25 cellular contexts compared by ENCODE assay signal in genomic region chr4:150999091-150999490, GRCh38. TPM values are rescaled to one million over a fixed set of nuclear protein-coding genes. Genes with fewer than 3 reads are reported as not detected.
DNase-seq lines count a peak whose midpoint lies in the region; ATAC-seq and TF ChIP-seq lines count a peak whose summit lies in the region.
"Had no signal": no experiment of that assay in that cellular context is flagged by ENCODE, and none has a peak within 500 bp of the region (broad histone marks: within the 10 kb centered on the region; RNA-seq: fewer than 3 reads in every experiment).

No MANE protein-coding gene starts in this region.

- H3K9me3 ChIP-seq in BLaER1 = peaks cover 2% of the 10 kb centered on the region; the same call in 1 of the 2 replicates
- H3K9me3 ChIP-seq in OCI-LY3 (ENCODE audit: insufficient read depth, low read length) = no peaks in the 10 kb centered on the region
- H3K9me3 ChIP-seq: esophagus muscularis mucosa, gastrocnemius medialis, thyroid gland had no signal

- H3K27ac Mint-ChIP-seq in IgD-negative memory B cell (no peak overlapping the region), chondrocyte (ENCODE audit: unreplicated experiment) (no peak overlapping the region)
- H3K27ac Mint-ChIP-seq in central memory CD8-positive, alpha-beta T cell (ENCODE audit: low read depth) = peak overlapping the region; percentile 38
- H3K27ac Mint-ChIP-seq in activated naive CD4-positive, alpha-beta T cell treated with anti-CD3 and anti-CD28 coated beads, Interleukin-2, amount 10 ng/mL, durations not matched to agents 7 days and 5 days = no peak overlapping the region
- H3K27ac Mint-ChIP-seq: activated CD8-positive, alpha-beta T cell treated with anti-CD3 and anti-CD28 coated beads, Interleukin-2, amount 10 ng/mL, durations not matched to agents 7 days and 5 days; activated naive CD4-positive, alpha-beta T cell treated with anti-CD3 and anti-CD28 coated beads, Interleukin-2, amount 50 U/mL, for 24 hours had no signal

- H3K27ac ChIP-seq in BLaER1 = no peak overlapping the region
- no peak overlapping the region for H3K27ac ChIP-seq in OCI-LY3 (ENCODE audit: low read length)
- H3K27ac ChIP-seq: esophagus muscularis mucosa, gastrocnemius medialis, PC-9, thyroid gland had no signal

- H3K4me2 ChIP-seq in BLaER1 = peak overlapping the region; percentile 10; the same call in 1 of the 2 replicates
- H3K4me2 ChIP-seq in OCI-LY3 (ENCODE audit: low read length) = peak overlapping the region; percentile 34
- H3K4me2 ChIP-seq: PC-9 had no signal

- H3K36me3 ChIP-seq in BLaER1 = peaks cover 24% of the 10 kb centered on the region
- H3K36me3 ChIP-seq in OCI-LY3 (replicated peaks; ENCODE audit: low read depth, low read length) = peaks cover 6% of the 10 kb centered on the region
- H3K36me3 ChIP-seq: esophagus muscularis mucosa, gastrocnemius medialis, thyroid gland had no signal

- peaks cover 43% of the 10 kb centered on the region for H3K79me2 ChIP-seq in OCI-LY3 (ENCODE audit: low read length)

- no peak for DNase-seq in central memory CD8-positive, alpha-beta T cell (ENCODE audit: low spot score in 2 of 2)
- DNase-seq in chondrocyte (ENCODE audit: low spot score) (no peak), posterior vena cava (ENCODE audit: low spot score) (no peak)
- no peak for DNase-seq in activated naive CD4-positive, alpha-beta T cell treated with anti-CD3 and anti-CD28 coated beads, Interleukin-2, amount 10 ng/mL, durations not matched to agents 7 days and 5 days
- DNase-seq: activated CD4-positive, CD25-positive, alpha-beta regulatory T cell; activated CD8-positive, alpha-beta T cell treated with anti-CD3 and anti-CD28 coated beads, Interleukin-2, amount 10 ng/mL, durations not matched to agents 7 days and 5 days; activated T-cell treated with anti-CD3 and anti-CD28 coated beads, Interleukin-2, amount 50 U/mL, for 1 hour; CD8-positive, alpha-beta memory T cell; DMS53; effector CD8-positive, alpha-beta T cell; gastrocnemius medialis; H9; KG1; mammary epithelial cell; NCI-H524; occipital lobe; PC-9; SHP77 treated with DMSO at 0.1 percent for 48 hours; thyroid gland had no signal

- CTCF ChIA-PET in activated naive CD4-positive, alpha-beta T cell treated with anti-CD3 and anti-CD28 coated beads, Interleukin-2, amount 10 ng/mL, durations not matched to agents 7 days and 5 days (lab: Charles Lee) = no interaction called here

- H3K9me3 Mint-ChIP-seq in IgD-negative memory B cell = no peaks in the 10 kb centered on the region
- no peaks in the 10 kb centered on the region for H3K9me3 Mint-ChIP-seq in central memory CD8-positive, alpha-beta T cell
- H3K9me3 Mint-ChIP-seq in chondrocyte (ENCODE audit: low read depth) = no peaks in the 10 kb centered on the region
- H3K9me3 Mint-ChIP-seq in activated naive CD4-positive, alpha-beta T cell treated with anti-CD3 and anti-CD28 coated beads, Interleukin-2, amount 10 ng/mL, durations not matched to agents 7 days and 5 days = no peaks in the 10 kb centered on the region
- H3K9me3 Mint-ChIP-seq: activated naive CD4-positive, alpha-beta T cell treated with anti-CD3 and anti-CD28 coated beads, Interleukin-2, amount 50 U/mL, for 24 hours; CD8-positive, alpha-beta memory T cell; H9 had no signal

- H3K4me1 ChIP-seq in BLaER1 (peaks cover 19% of the 10 kb centered on the region), OCI-LY3 (ENCODE audit: low read length) (peaks cover 8% of the 10 kb centered on the region)
- H3K4me1 ChIP-seq: esophagus muscularis mucosa, gastrocnemius medialis, thyroid gland had no signal

- H3K4me1 Mint-ChIP-seq in IgD-negative memory B cell (peaks cover 37 to 50% (median 50%) of the 10 kb centered on the region in 3 donors), chondrocyte (ENCODE audit: low read depth) (peaks cover 6% of the 10 kb centered on the region)
- peaks cover 72% of the 10 kb centered on the region for H3K4me1 Mint-ChIP-seq in central memory CD8-positive, alpha-beta T cell
- peaks cover 5% of the 10 kb centered on the region for H3K4me1 Mint-ChIP-seq in activated naive CD4-positive, alpha-beta T cell treated with anti-CD3 and anti-CD28 coated beads, Interleukin-2, amount 10 ng/mL, durations not matched to agents 7 days and 5 days

- no peak overlapping the region for H2AFZ ChIP-seq in OCI-LY3 (ENCODE audit: low read depth, low read length)
- H2AFZ ChIP-seq: PC-9 had no signal

- no peak for ATAC-seq in central memory CD8-positive, alpha-beta T cell (replicated peaks; ENCODE audit: extremely low read depth, poor library complexity, severe bottlenecking)
- no peak for ATAC-seq in HG03280 (IDR thresholded peaks at IDR 0.05; ENCODE audit: unreplicated experiment)
- ATAC-seq: activated CD8-positive, alpha-beta T cell treated with anti-CD3 and anti-CD28 coated beads, Interleukin-2, amount 10 ng/mL, durations not matched to agents 7 days and 5 days; gastrocnemius medialis had no signal

- H3K4me3 Mint-ChIP-seq in IgD-negative memory B cell (peak overlapping the region in 3 of 4 donors; percentile 33 to 39 (median 38)), chondrocyte (ENCODE audit: unreplicated experiment) (no peak overlapping the region)
- H3K4me3 Mint-ChIP-seq in central memory CD8-positive, alpha-beta T cell = no peak overlapping the region
- no peak overlapping the region for H3K4me3 Mint-ChIP-seq in activated naive CD4-positive, alpha-beta T cell treated with anti-CD3 and anti-CD28 coated beads, Interleukin-2, amount 10 ng/mL, durations not matched to agents 7 days and 5 days
- H3K4me3 Mint-ChIP-seq: activated CD8-positive, alpha-beta T cell treated with anti-CD3 and anti-CD28 coated beads, Interleukin-2, amount 10 ng/mL, durations not matched to agents 7 days and 5 days; activated naive CD4-positive, alpha-beta T cell treated with anti-CD3 and anti-CD28 coated beads, Interleukin-2, amount 50 U/mL, for 24 hours; H9 had no signal

- H3K4me3 ChIP-seq in BLaER1 (no peak overlapping the region), OCI-LY3 (ENCODE audit: low read length) (no peak overlapping the region)
- H3K4me3 ChIP-seq: esophagus muscularis mucosa, gastrocnemius medialis, PC-9, thyroid gland had no signal

- H3K27me3 Mint-ChIP-seq in IgD-negative memory B cell (no peaks in the 10 kb centered on the region), chondrocyte (ENCODE audit: low read depth) (no peaks in the 10 kb centered on the region)
- H3K27me3 Mint-ChIP-seq in central memory CD8-positive, alpha-beta T cell = no peaks in the 10 kb centered on the region
- no peaks in the 10 kb centered on the region for H3K27me3 Mint-ChIP-seq in activated naive CD4-positive, alpha-beta T cell treated with anti-CD3 and anti-CD28 coated beads, Interleukin-2, amount 10 ng/mL, durations not matched to agents 7 days and 5 days
- H3K27me3 Mint-ChIP-seq: activated naive CD4-positive, alpha-beta T cell treated with anti-CD3 and anti-CD28 coated beads, Interleukin-2, amount 50 U/mL, for 24 hours; CD8-positive, alpha-beta memory T cell had no signal

- TF ChIP-seq CTCF in OCI-LY3 (IDR thresholded peaks at IDR 0.05; ENCODE audit: low read depth, low read length) (no peak), chondrocyte (IDR thresholded peaks at IDR 0.05) (no peak)

- H3K9ac ChIP-seq in BLaER1 = no peak overlapping the region
- no peak overlapping the region for H3K9ac ChIP-seq in OCI-LY3 (ENCODE audit: low read length)

- H3K27me3 ChIP-seq in BLaER1 (no peaks in the 10 kb centered on the region), OCI-LY3 (ENCODE audit: low read depth, low read length) (no peaks in the 10 kb centered on the region)
- H3K27me3 ChIP-seq: esophagus muscularis mucosa, gastrocnemius medialis, thyroid gland had no signal

- intact Hi-C loops in posterior vena cava (cut with DNase I) = no loop called here

- H3K36me3 Mint-ChIP-seq in IgD-negative memory B cell (peaks cover 7% of the 10 kb centered on the region), chondrocyte (ENCODE audit: low read depth) (no peaks in the 10 kb centered on the region)
- peaks cover 9% of the 10 kb centered on the region for H3K36me3 Mint-ChIP-seq in central memory CD8-positive, alpha-beta T cell (ENCODE audit: insufficient read depth)
- peaks cover 21% of the 10 kb centered on the region for H3K36me3 Mint-ChIP-seq in activated naive CD4-positive, alpha-beta T cell treated with anti-CD3 and anti-CD28 coated beads, Interleukin-2, amount 10 ng/mL, durations not matched to agents 7 days and 5 days

- H4K20me1 ChIP-seq in BLaER1 = 0 out of 2 replicates have a peak, but pooled peaks cover 7% of the 10 kb centered on the region
- no peaks in the 10 kb centered on the region; the same call in 1 of the 2 replicates for H4K20me1 ChIP-seq in OCI-LY3 (ENCODE audit: insufficient read depth, low read length)

RNA-seq across cellular contexts. Expression of gene LRBA, which starts 16.0 kb away (rescaled TPM):
- 15.3 TPM for polyA plus RNA-seq in IgD-negative memory B cell
- total RNA-seq in chondrocyte = 19.7 to 41.9 TPM (median 25.1 TPM) in 3 replicates
- total RNA-seq in posterior vena cava = 10 to 100 TPM; 21.0 to 23.0 TPM

Comparison
In these comparisons a context has a peak if more than half of its experiments do, and no peak if none do; other contexts are left out.
1. H3K4me3 Mint-ChIP-seq: peak in IgD-negative memory B cell (3 of 4); none in central memory CD8-positive, alpha-beta T cell (single experiment), chondrocyte (single experiment) and activated naive CD4-positive, alpha-beta T cell treated with anti-CD3 and anti-CD28 coated beads, Interleukin-2, amount 10 ng/mL, durations not matched to agents 7 days and 5 days (single experiment).